In the genomic region with DNA sequence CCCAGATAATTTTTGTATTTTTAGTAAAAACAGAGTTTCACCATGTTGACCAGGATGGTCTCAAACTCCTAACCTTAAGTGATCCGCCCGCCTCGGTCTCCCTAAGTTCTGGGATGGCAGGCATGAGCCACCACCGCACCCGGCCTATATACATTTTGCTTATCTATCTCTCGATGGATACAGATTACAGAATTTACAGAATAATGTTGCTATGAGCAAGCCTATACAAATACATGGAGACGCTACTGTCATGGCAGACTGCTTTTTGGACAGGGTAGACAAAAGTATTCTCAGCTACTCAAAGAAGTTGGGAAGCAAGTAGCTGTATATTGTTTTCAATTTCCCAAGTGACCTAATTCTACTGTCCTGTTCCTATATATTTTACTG, we compare ENCODE assay signal across 9 cellular contexts. TPM values are rescaled to one million over a fixed set of nuclear protein-coding genes. Genes with fewer than 3 reads are reported as not detected.
DNase-seq lines count a peak whose midpoint lies in the region; ATAC-seq and TF ChIP-seq lines count a peak whose summit lies in the region.
"Had no signal": no experiment of that assay in that cellular context is flagged by ENCODE, and none has a peak within 500 bp of the region (broad histone marks: within the 10 kb centered on the region; RNA-seq: fewer than 3 reads in every experiment).

No MANE protein-coding gene starts in this region.

- H3K4me3 ChIP-seq in GM23338 (peak overlapping the region; percentile 51), right atrium auricular region (peak overlapping the region in 1 of 2 donors; percentile 29), gastrocnemius medialis (peak overlapping the region in 3 of 4 donors; percentile 56 to 70 (median 69))

- peaks cover 11% of the 10 kb centered on the region for H3K79me2 ChIP-seq in GM23338 (replicated peaks; ENCODE audit: insufficient read depth)

- H3K4me1 ChIP-seq in GM23338 (ENCODE audit: insufficient read depth) (peaks cover 18% of the 10 kb centered on the region), right atrium auricular region (peaks cover 0 to 18% of the 10 kb centered on the region in 2 donors), gastrocnemius medialis (peaks cover 18 to 20% of the 10 kb centered on the region in 2 donors)

- H3K9me3 Mint-ChIP-seq in GM23338, result peaks cover 10% of the 10 kb centered on the region; the same call in 2 of the 3 replicates
- H3K9me3 Mint-ChIP-seq in activated CD8-positive, alpha-beta T cell treated with anti-CD3 and anti-CD28 coated beads for 36 hours, result no peaks in the 10 kb centered on the region

- peaks cover 16% of the 10 kb centered on the region for H3K4me1 Mint-ChIP-seq in GM23338
- peaks cover 32% of the 10 kb centered on the region for H3K4me1 Mint-ChIP-seq in activated CD8-positive, alpha-beta T cell treated with anti-CD3 and anti-CD28 coated beads for 36 hours (ENCODE audit: low read depth)

- H2AFZ ChIP-seq in GM23338, result peak overlapping the region; percentile 95

- peaks cover 31% of the 10 kb centered on the region for H3K27me3 Mint-ChIP-seq in GM23338 (ENCODE audit: insufficient read depth, low read depth, poor library complexity)
- no peaks in the 10 kb centered on the region for H3K27me3 Mint-ChIP-seq in activated CD8-positive, alpha-beta T cell treated with anti-CD3 and anti-CD28 coated beads for 36 hours

- H3K36me3 ChIP-seq in GM23338 (ENCODE audit: insufficient read depth) (no peaks in the 10 kb centered on the region), right atrium auricular region (no peaks in the 10 kb centered on the region), gastrocnemius medialis (no peaks in the 10 kb centered on the region)

- H3K4me2 ChIP-seq in GM23338, result peak overlapping the region; percentile 76

- H3K4me3 Mint-ChIP-seq in GM23338, result peak overlapping the region; percentile 89
- peak overlapping the region; percentile 85 for H3K4me3 Mint-ChIP-seq in activated CD8-positive, alpha-beta T cell treated with anti-CD3 and anti-CD28 coated beads for 36 hours

- POLR2A ChIA-PET in activated CD8-positive, alpha-beta T cell treated with anti-CD3 and anti-CD28 coated beads for 36 hours (lab: Charles Lee), result interaction anchor here (0.6 to 1.2 kb wide), 2 partner anchors 25 to 148 kb away, joined by 3 to 5 read pairs; partner anchors contain the start of genes CSNK2B and GPANK1

- 0 out of 2 replicates have a peak, but pooled peaks cover 6% of the 10 kb centered on the region for H3F3A ChIP-seq in GM23338 (replicated peaks; ENCODE audit: low read depth)

- intact Hi-C loops in activated CD8-positive, alpha-beta T cell treated with anti-CD3 and anti-CD28 coated beads for 36 hours (cut with micrococcal nuclease), result no loop called here
- intact Hi-C loops in gastrocnemius medialis (cut with DNase I; ENCODE audit: low total_unique reads), result no loop called here

- H3K27ac ChIP-seq in GM23338 (ENCODE audit: low read depth) (peak overlapping the region; percentile 91; the same call in 1 of the 2 replicates), right atrium auricular region (peak overlapping the region; percentile 100), gastrocnemius medialis (peak overlapping the region; percentile 99 to 100 (median 99))

- no peak for ATAC-seq in GM23338
- no peak for ATAC-seq in activated CD8-positive, alpha-beta T cell treated with anti-CD3 and anti-CD28 coated beads for 36 hours
- ATAC-seq in gastrocnemius medialis, result no peak

- H4K20me1 ChIP-seq in GM23338 (replicated peaks; ENCODE audit: insufficient read depth), result peaks cover 8% of the 10 kb centered on the region; the same call in 1 of the 2 replicates

- H3K27ac Mint-ChIP-seq in GM23338, result no peak overlapping the region
- peak overlapping the region; percentile 90 for H3K27ac Mint-ChIP-seq in activated CD8-positive, alpha-beta T cell treated with anti-CD3 and anti-CD28 coated beads for 36 hours

- no peak for TF ChIP-seq POLR2A in gastrocnemius medialis (IDR thresholded peaks at IDR 0.05)

- peaks cover 9% of the 10 kb centered on the region; the same call in 2 of the 3 replicates for H3K36me3 Mint-ChIP-seq in GM23338 (ENCODE audit: low read depth)
- peaks cover 3% of the 10 kb centered on the region for H3K36me3 Mint-ChIP-seq in activated CD8-positive, alpha-beta T cell treated with anti-CD3 and anti-CD28 coated beads for 36 hours (ENCODE audit: low read depth)

- CTCF ChIA-PET in activated CD8-positive, alpha-beta T cell treated with anti-CD3 and anti-CD28 coated beads for 36 hours (lab: Charles Lee), result interaction anchor here (0.7 to 3.7 kb wide), 7 partner anchors 17 to 139 kb away, joined by 3 to 16 read pairs (median 6); partner anchors contain the start of genes MSH5 and VARS1

- H3K27me3 ChIP-seq in GM23338 (ENCODE audit: insufficient read depth) (no peaks in the 10 kb centered on the region), right atrium auricular region (no peaks in the 10 kb centered on the region), gastrocnemius medialis (no peaks in the 10 kb centered on the region)

- in situ Hi-C loops in gastrocnemius medialis (cut with MboI; ENCODE audit: low sequenced_read_pairs in 4 of 4), result loop anchor here in 1 of 4 donors (25.0 kb wide), 1 partner anchor 374 kb away; the partner anchor contains the start of genes AGER, AGPAT1, GPSM3 and PBX2

- TF ChIP-seq CTCF in GM23338 (conservative IDR thresholded peaks at IDR 0.05; ENCODE audit: low read depth in 2 of 2), result no peak
- TF ChIP-seq CTCF in activated CD8-positive, alpha-beta T cell treated with anti-CD3 and anti-CD28 coated beads for 36 hours (IDR thresholded peaks at IDR 0.05), result no peak
- no peak for TF ChIP-seq CTCF in right atrium auricular region (IDR thresholded peaks at IDR 0.05)
- TF ChIP-seq CTCF in gastrocnemius medialis (IDR thresholded peaks at IDR 0.05 in 4 of 5, conservative IDR thresholded peaks at IDR 0.05 in 1 of 5), result no peak

- no peaks in the 10 kb centered on the region for H3K9me2 ChIP-seq in GM23338 (ENCODE audit: insufficient read depth)

- no peak for DNase-seq in GM23338 (ENCODE audit: low spot score)
- no peak for DNase-seq in activated CD8-positive, alpha-beta T cell treated with anti-CD3 and anti-CD28 coated beads for 36 hours
- no peak for DNase-seq in right atrium auricular region (ENCODE audit: low spot score)
- DNase-seq in gastrocnemius medialis, result no peak
- no peak for DNase-seq in cerebellum (ENCODE audit: low spot score)
- DNase-seq in amniotic stem cell (lab: John Stamatoyannopoulos, UW), result no peak
- DNase-seq in NCI-H2227 treated with DMSO at 0.1 percent for 48 hours (lab: John Stamatoyannopoulos, UW), result no peak
- DNase-seq in superior temporal gyrus (ENCODE audit: extremely low spot score), result no peak
- DNase-seq: Kasumi-1 had no signal

- H3K9me3 ChIP-seq in right atrium auricular region, result no peaks in the 10 kb centered on the region
- H3K9me3 ChIP-seq in gastrocnemius medialis, result no peaks in the 10 kb centered on the region

TF ChIP-seq in GM23338, 12 proteins besides CTCF, POLR2A, EP300 and RAD21 (continues in another document):
- TF ChIP-seq POLR2AphosphoS5 (IDR thresholded peaks at IDR 0.05; ENCODE audit: low read depth), result no peak
- TF ChIP-seq ZNF114 (CRISPR knock-in tag; IDR thresholded peaks at IDR 0.05), result no peak
- no peak for TF ChIP-seq EZH2phosphoT487 (IDR thresholded peaks at IDR 0.05; ENCODE audit: unreplicated experiment)
- no peak for TF ChIP-seq ETS1 (IDR thresholded peaks at IDR 0.05)
- no peak for TF ChIP-seq CREB1 (CRISPR knock-in tag; IDR thresholded peaks at IDR 0.05; ENCODE audit: low read depth)
- TF ChIP-seq JUNB (IDR thresholded peaks at IDR 0.05; ENCODE audit: unreplicated experiment), result no peak

RNA-seq across cellular contexts. Expression of gene HSPA1L, which starts 1.6 kb away (rescaled TPM):
- 0.50 and 0.83 TPM in 2 replicates for total RNA-seq in GM23338 (2014; rRNA removed; shearing (Covaris generic))
- polyA plus RNA-seq in GM23338 (2016; fragmentation: Nextera tagmentation; extraction: Ambion mirVana), result 0.44 and 0.49 TPM in 2 replicates
- total RNA-seq in activated CD8-positive, alpha-beta T cell treated with anti-CD3 and anti-CD28 coated beads for 36 hours, result 1 to 10 TPM; 1.7 to 2.0 TPM
- 1 to 10 TPM; 1.1 to 1.6 TPM for total RNA-seq in right atrium auricular region
- 1 to 10 TPM; 1.1 to 7.1 (median 3.5) TPM for total RNA-seq in gastrocnemius medialis
- total RNA-seq in cerebellum, result 4.2 TPM

RNA-seq across cellular contexts. Expression of gene HSPA1A, which starts 1.9 kb away (rescaled TPM):
- total RNA-seq in GM23338 (2014; rRNA removed; shearing (Covaris generic)), result 57.1 and 58.3 TPM in 2 replicates
- 36.1 and 39.1 TPM in 2 replicates for polyA plus RNA-seq in GM23338 (2016; fragmentation: Nextera tagmentation; extraction: Ambion mirVana)
- total RNA-seq in activated CD8-positive, alpha-beta T cell treated with anti-CD3 and anti-CD28 coated beads for 36 hours, result 10 to 100 TPM; 36.6 to 37.8 TPM
- total RNA-seq in right atrium auricular region (100 to 1,000 TPM; 315 to 334 TPM), gastrocnemius medialis (100 to 1,000 TPM in 2 of 4 donors, 10 to 100 TPM in 2; 85.8 to 205 (median 111) TPM), cerebellum (71.1 TPM)

RNA-seq across cellular contexts. Expression of gene LSM2, which starts 6.7 kb away (rescaled TPM):
- total RNA-seq in GM23338 (2014; rRNA removed; shearing (Covaris generic)), result 93.5 and 106 TPM in 2 replicates
- 140 and 143 TPM in 2 replicates for polyA plus RNA-seq in GM23338 (2016; fragmentation: Nextera tagmentation; extraction: Ambion mirVana)
- total RNA-seq in activated CD8-positive, alpha-beta T cell treated with anti-CD3 and anti-CD28 coated beads for 36 hours, result 100 to 1,000 TPM; 117 to 120 TPM
- total RNA-seq in right atrium auricular region, result 10 to 100 TPM; 28.8 to 32.0 TPM
- total RNA-seq in gastrocnemius medialis, result 10 to 100 TPM; 25.1 to 43.7 (median 32.9) TPM
- total RNA-seq in cerebellum, result 17.7 TPM

RNA-seq across cellular contexts. Expression of gene HSPA1B, which starts 14.1 kb away (rescaled TPM):
- 102 and 113 TPM in 2 replicates for total RNA-seq in GM23338 (2014; rRNA removed; shearing (Covaris generic))
- polyA plus RNA-seq in GM23338 (2016; fragmentation: Nextera tagmentation; extraction: Ambion mirVana), result 25.9 and 31.7 TPM in 2 replicates
- 10 to 100 TPM; 50.4 to 50.8 TPM for total RNA-seq in activated CD8-positive, alpha-beta T cell treated with anti-CD3 and anti-CD28 coated beads for 36 hours
- total RNA-seq in right atrium auricular region, result 100 to 1,000 TPM; 131 to 232 TPM
- 100 to 1,000 TPM in 2 of 4 donors, 10 to 100 TPM in 2; 71.5 to 178 (median 112) TPM for total RNA-seq in gastrocnemius medialis
- total RNA-seq in cerebellum, result 97.4 TPM

RNA-seq across cellular contexts. Expression of gene VARS1, which starts 17.9 kb away (rescaled TPM):
- total RNA-seq in GM23338 (2014; rRNA removed; shearing (Covaris generic)), result 137 and 153 TPM in 2 replicates
- polyA plus RNA-seq in GM23338 (2016; fragmentation: Nextera tagmentation; extraction: Ambion mirVana), result 66.0 and 71.2 TPM in 2 replicates
- total RNA-seq in activated CD8-positive, alpha-beta T cell treated with anti-CD3 and anti-CD28 coated beads for 36 hours, result 100 to 1,000 TPM; 150 to 153 TPM
- total RNA-seq in right atrium auricular region (10 to 100 TPM; 15.3 to 24.6 TPM), gastrocnemius medialis (100 to 1,000 TPM in 1 of 4 donors, 10 to 100 TPM in 3; 39.2 to 102 (median 67.4) TPM), cerebellum (23.0 TPM)
